14 cellular contexts compared by ENCODE assay signal in genomic region chr10:7370511-7370910, GRCh38. TPM values are rescaled to one million over a fixed set of nuclear protein-coding genes. Genes with fewer than 3 reads are reported as not detected.
A peak's percentile ranks its signal among the peaks of the same experiment; 100 is the strongest.
DNase-seq lines count a peak whose midpoint lies in the region; ATAC-seq and TF ChIP-seq lines count a peak whose summit lies in the region.
"Had no signal": no experiment of that assay in that cellular context is flagged by ENCODE, and none has a peak within 500 bp of the region (broad histone marks: within the 10 kb centered on the region; RNA-seq: fewer than 3 reads in every experiment).

No MANE protein-coding gene starts in this region.

- intact Hi-C loops in esophagus squamous epithelium (cut with DNase I) = no loop called here

- ATAC-seq in activated T-cell treated with anti-CD3 and anti-CD28 coated beads, Interleukin-2, amount 50 U/mL, for 4 hours = no peak
- ATAC-seq in stimulated activated naive CD8-positive, alpha-beta T cell treated with anti-CD3 and anti-CD28 coated beads, Interleukin-15, amount 100 ng/mL, for 72 hours = peak; percentile 90
- ATAC-seq in stimulated activated naive CD8-positive, alpha-beta T cell treated with anti-CD3 and anti-CD28 coated beads, Interleukin-15, Interleukin-2, amounts not matched to agents 100 U/mL and 50 U/mL, for 24 hours = no peak

- no peak for TF ChIP-seq POLR2A in esophagus squamous epithelium (IDR thresholded peaks at IDR 0.05)

- no peak overlapping the region for H3K27ac ChIP-seq in esophagus squamous epithelium
- H3K27ac ChIP-seq: BLaER1 had no signal

- peaks cover 0 to 65% (median 0%) of the 10 kb centered on the region in 3 donors for H3K36me3 ChIP-seq in esophagus squamous epithelium

- H3K27me3 ChIP-seq in esophagus squamous epithelium = no peaks in the 10 kb centered on the region
- H3K27me3 ChIP-seq: BLaER1 had no signal

- no peak overlapping the region for H3K4me3 ChIP-seq in esophagus squamous epithelium
- H3K4me3 ChIP-seq: BLaER1 had no signal

- H3K36me3 Mint-ChIP-seq in activated T-cell treated with anti-CD3 and anti-CD28 coated beads, Interleukin-2, amount 50 U/mL, for 24 hours (ENCODE audit: low read depth) = peaks cover 96% of the 10 kb centered on the region
- peaks cover 44% of the 10 kb centered on the region for H3K36me3 Mint-ChIP-seq in activated T-cell treated with anti-CD3 and anti-CD28 coated beads, Interleukin-2, amount 50 U/mL, for 4 hours (ENCODE audit: insufficient read depth)

- H3K9me3 ChIP-seq in esophagus squamous epithelium = no peaks in the 10 kb centered on the region

- DNase-seq in activated T-cell treated with anti-CD3 and anti-CD28 coated beads, Interleukin-2, amount 50 U/mL, for 24 hours = no peak
- no peak for DNase-seq in activated T-cell treated with anti-CD3 and anti-CD28 coated beads, Interleukin-2, amount 50 U/mL, for 4 hours
- peak in 1 of 2 donors; percentile 34 for DNase-seq in stimulated activated naive CD8-positive, alpha-beta T cell treated with anti-CD3 and anti-CD28 coated beads, Interleukin-15, amount 100 ng/mL, for 72 hours
- no peak for DNase-seq in stimulated activated naive CD8-positive, alpha-beta T cell treated with anti-CD3 and anti-CD28 coated beads, Interleukin-15, Interleukin-2, amounts not matched to agents 100 U/mL and 50 U/mL, for 24 hours
- peak; percentile 49 for DNase-seq in mesenteric fat pad (ENCODE audit: low spot score)
- no peak for DNase-seq in esophagus squamous epithelium (lab: John Stamatoyannopoulos, UW)
- DNase-seq in activated gamma-delta T cell (lab: John Stamatoyannopoulos, UW) = no peak
- DNase-seq: 8988T, AML-193, DMS53, GF-D8, HCEC 1CT, HFFc6 had no signal

- peaks cover 19% of the 10 kb centered on the region for H3K4me1 Mint-ChIP-seq in activated T-cell treated with anti-CD3 and anti-CD28 coated beads, Interleukin-2, amount 50 U/mL, for 24 hours (ENCODE audit: low read depth)
- H3K4me1 Mint-ChIP-seq in activated T-cell treated with anti-CD3 and anti-CD28 coated beads, Interleukin-2, amount 50 U/mL, for 4 hours (ENCODE audit: low read depth) = peaks cover 3% of the 10 kb centered on the region
- peaks cover 27% of the 10 kb centered on the region for H3K4me1 Mint-ChIP-seq in stimulated activated naive CD8-positive, alpha-beta T cell treated with anti-CD3 and anti-CD28 coated beads, Interleukin-15, amount 100 ng/mL, for 72 hours

- peak overlapping the region; percentile 23 for H3K27ac Mint-ChIP-seq in activated T-cell treated with anti-CD3 and anti-CD28 coated beads, Interleukin-2, amount 50 U/mL, for 24 hours
- H3K27ac Mint-ChIP-seq in stimulated activated naive CD8-positive, alpha-beta T cell treated with anti-CD3 and anti-CD28 coated beads, Interleukin-15, amount 100 ng/mL, for 72 hours = peak overlapping the region; percentile 77 to 96
- H3K27ac Mint-ChIP-seq: HFFc6 had no signal

- no peak overlapping the region for H3K4me3 Mint-ChIP-seq in activated T-cell treated with anti-CD3 and anti-CD28 coated beads, Interleukin-2, amount 50 U/mL, for 24 hours
- no peak overlapping the region for H3K4me3 Mint-ChIP-seq in activated T-cell treated with anti-CD3 and anti-CD28 coated beads, Interleukin-2, amount 50 U/mL, for 4 hours
- peak overlapping the region in 1 of 2 donors; percentile 48 for H3K4me3 Mint-ChIP-seq in stimulated activated naive CD8-positive, alpha-beta T cell treated with anti-CD3 and anti-CD28 coated beads, Interleukin-15, amount 100 ng/mL, for 72 hours
- H3K4me3 Mint-ChIP-seq: HFFc6 had no signal

- H3K9me3 Mint-ChIP-seq in activated T-cell treated with anti-CD3 and anti-CD28 coated beads, Interleukin-2, amount 50 U/mL, for 24 hours = no peaks in the 10 kb centered on the region
- H3K9me3 Mint-ChIP-seq in activated T-cell treated with anti-CD3 and anti-CD28 coated beads, Interleukin-2, amount 50 U/mL, for 4 hours = no peaks in the 10 kb centered on the region
- no peaks in the 10 kb centered on the region for H3K9me3 Mint-ChIP-seq in stimulated activated naive CD8-positive, alpha-beta T cell treated with anti-CD3 and anti-CD28 coated beads, Interleukin-15, amount 100 ng/mL, for 72 hours

- WGBS in esophagus squamous epithelium, 2 donors = 90 to 92% methylated on average over 7 of the region's 7 CpGs

- no peaks in the 10 kb centered on the region for H3K27me3 Mint-ChIP-seq in activated T-cell treated with anti-CD3 and anti-CD28 coated beads, Interleukin-2, amount 50 U/mL, for 24 hours
- H3K27me3 Mint-ChIP-seq in activated T-cell treated with anti-CD3 and anti-CD28 coated beads, Interleukin-2, amount 50 U/mL, for 4 hours (ENCODE audit: low read depth) = no peaks in the 10 kb centered on the region
- H3K27me3 Mint-ChIP-seq in stimulated activated naive CD8-positive, alpha-beta T cell treated with anti-CD3 and anti-CD28 coated beads, Interleukin-15, amount 100 ng/mL, for 72 hours = no peaks in the 10 kb centered on the region

- TF ChIP-seq CTCF in esophagus squamous epithelium (IDR thresholded peaks at IDR 0.05) = no peak

- H3K4me1 ChIP-seq in esophagus squamous epithelium = no peaks in the 10 kb centered on the region

RNA-seq across cellular contexts. Expression of gene SFMBT2, which starts 40.3 kb away (rescaled TPM):
- 10 to 100 TPM; 16.4 to 22.0 (median 20.6) TPM for total RNA-seq in activated T-cell treated with anti-CD3 and anti-CD28 coated beads, Interleukin-2, amount 50 U/mL, for 4 hours
- total RNA-seq in mesenteric fat pad = 12.0 TPM
- 1 to 10 TPM in 3 of 4 donors, under 1 TPM in 1; 0.72 to 5.0 (median 1.4) TPM for total RNA-seq in esophagus squamous epithelium
